ENCODE assay signal across 8 cellular contexts in the genomic region with DNA sequence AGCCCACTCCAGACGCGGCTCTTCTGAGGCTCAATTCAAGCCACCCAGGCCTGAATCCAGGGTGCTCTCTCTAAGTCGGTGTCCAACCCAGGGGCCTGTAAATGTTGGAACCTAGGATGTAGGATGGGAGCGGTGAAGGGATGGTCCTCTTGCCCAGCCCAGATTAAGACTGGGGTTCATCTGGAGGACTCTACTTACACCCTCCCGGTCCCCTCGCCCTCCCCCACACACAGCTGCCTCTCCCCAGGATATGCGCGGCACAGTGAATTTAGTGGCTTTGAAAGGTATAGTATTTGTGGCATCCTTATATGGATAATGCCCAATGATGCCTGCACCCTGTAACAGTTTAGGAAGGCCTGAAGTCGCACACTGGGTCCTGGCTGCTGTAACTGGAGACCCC. TPM values are rescaled to one million over a fixed set of nuclear protein-coding genes. Genes with fewer than 3 reads are reported as not detected.
A peak's percentile ranks its signal among the peaks of the same experiment; 100 is the strongest.
DNase-seq lines count a peak whose midpoint lies in the region; ATAC-seq and TF ChIP-seq lines count a peak whose summit lies in the region.

No MANE protein-coding gene starts in this region.

- no peak for DNase-seq in natural killer cell
- DNase-seq in natural killer cell treated with Interleukin-12 subunit alpha and Interleukin-12 subunit beta and Interleukin-15 and Interleukin-18, amount 100 ng/mL, for 72 hours (ENCODE audit: low spot score) = no peak
- no peak for DNase-seq in naive thymus-derived CD4-positive, alpha-beta T cell
- no peak for DNase-seq in ACHN
- no peak for DNase-seq in NCI-H1694 (lab: John Stamatoyannopoulos, UW)

- H3K9me3 Mint-ChIP-seq in natural killer cell = no peaks in the 10 kb centered on the region
- H3K9me3 Mint-ChIP-seq in natural killer cell treated with Interleukin-12 subunit alpha and Interleukin-12 subunit beta and Interleukin-15 and Interleukin-18, amount 100 ng/mL, for 72 hours = no peaks in the 10 kb centered on the region
- H3K9me3 Mint-ChIP-seq in naive thymus-derived CD4-positive, alpha-beta T cell = no peaks in the 10 kb centered on the region

- POLR2A ChIA-PET in naive thymus-derived CD4-positive, alpha-beta T cell (lab: Charles Lee) = no interaction called here

- no peaks in the 10 kb centered on the region for H3K36me3 Mint-ChIP-seq in natural killer cell
- no peaks in the 10 kb centered on the region for H3K36me3 Mint-ChIP-seq in natural killer cell treated with Interleukin-12 subunit alpha and Interleukin-12 subunit beta and Interleukin-15 and Interleukin-18, amount 100 ng/mL, for 72 hours
- peaks cover 0 to 3% (median 0%) of the 10 kb centered on the region in 5 donors for H3K36me3 Mint-ChIP-seq in naive thymus-derived CD4-positive, alpha-beta T cell

- TF ChIP-seq CTCF in natural killer cell (IDR thresholded peaks at IDR 0.05) = no peak

- H3K27me3 ChIP-seq in duodenal mucosa (ENCODE audit: control insufficient read depth in 1 of 2, insufficient read depth in 2 of 2, low read length in 2 of 2) = peaks cover 12 to 25% of the 10 kb centered on the region in 2 donors
- H3K27me3 ChIP-seq in naive thymus-derived CD4-positive, alpha-beta T cell (ENCODE audit: control insufficient read depth in 2 of 2, insufficient read depth in 2 of 2, low read length in 2 of 2) = peaks cover 0 to 3% of the 10 kb centered on the region in 2 donors

- H3K4me3 Mint-ChIP-seq in natural killer cell = peak overlapping the region; percentile 74
- H3K4me3 Mint-ChIP-seq in natural killer cell treated with Interleukin-12 subunit alpha and Interleukin-12 subunit beta and Interleukin-15 and Interleukin-18, amount 100 ng/mL, for 72 hours = no peak overlapping the region
- peak overlapping the region in 6 of 10 donors; percentile 9 to 71 (median 37) for H3K4me3 Mint-ChIP-seq in naive thymus-derived CD4-positive, alpha-beta T cell

- H3K27ac ChIP-seq in duodenal mucosa (ENCODE audit: low read depth, low read length) = peak overlapping the region; percentile 27
- no peak overlapping the region for H3K27ac ChIP-seq in naive thymus-derived CD4-positive, alpha-beta T cell (ENCODE audit: low read depth, low read length)

- in situ Hi-C loops in ACHN (cut with HindIII; ENCODE audit: low pct_ligation_motif_present, low pct_unique_long_range_greater_than_20kb, low sequenced_read_pairs) = no loop called here

- no peaks in the 10 kb centered on the region for H3K9me3 ChIP-seq in duodenal mucosa (ENCODE audit: control insufficient read depth in 1 of 2, low read length in 2 of 2)
- H3K9me3 ChIP-seq in naive thymus-derived CD4-positive, alpha-beta T cell (ENCODE audit: control insufficient read depth in 2 of 3, low read length in 3 of 3) = no peaks in the 10 kb centered on the region

- H3K27me3 Mint-ChIP-seq in natural killer cell (ENCODE audit: low read depth in 2 of 2) = peaks cover 28 to 38% of the 10 kb centered on the region in 2 donors
- H3K27me3 Mint-ChIP-seq in natural killer cell treated with Interleukin-12 subunit alpha and Interleukin-12 subunit beta and Interleukin-15 and Interleukin-18, amount 100 ng/mL, for 72 hours = peaks cover 25 to 34% of the 10 kb centered on the region in 2 donors
- peaks cover 32 to 61% (median 43%) of the 10 kb centered on the region in 5 donors for H3K27me3 Mint-ChIP-seq in naive thymus-derived CD4-positive, alpha-beta T cell

- no peaks in the 10 kb centered on the region for H3K4me1 Mint-ChIP-seq in natural killer cell
- no peaks in the 10 kb centered on the region for H3K4me1 Mint-ChIP-seq in natural killer cell treated with Interleukin-12 subunit alpha and Interleukin-12 subunit beta and Interleukin-15 and Interleukin-18, amount 100 ng/mL, for 72 hours (ENCODE audit: low read depth in 2 of 2)
- H3K4me1 Mint-ChIP-seq in naive thymus-derived CD4-positive, alpha-beta T cell = peaks cover 0 to 8% (median 5%) of the 10 kb centered on the region in 7 donors

- H3K36me3 ChIP-seq in duodenal mucosa (ENCODE audit: control insufficient read depth in 1 of 2, insufficient read depth in 2 of 2, low read length in 2 of 2) = no peaks in the 10 kb centered on the region
- H3K36me3 ChIP-seq in naive thymus-derived CD4-positive, alpha-beta T cell (ENCODE audit: control insufficient read depth in 2 of 3, insufficient read depth in 3 of 3, low read length in 3 of 3) = no peaks in the 10 kb centered on the region

- ATAC-seq in natural killer cell (no peak), GM18909 (IDR thresholded peaks at IDR 0.05; ENCODE audit: poor library complexity, unreplicated experiment) (no peak), GM21717 (IDR thresholded peaks at IDR 0.05; ENCODE audit: unreplicated experiment) (no peak)
- no peak for ATAC-seq in natural killer cell treated with Interleukin-12 subunit alpha and Interleukin-12 subunit beta and Interleukin-15 and Interleukin-18, amount 100 ng/mL, for 72 hours
- ATAC-seq in naive thymus-derived CD4-positive, alpha-beta T cell = no peak

- H3K4me1 ChIP-seq in duodenal mucosa (ENCODE audit: control insufficient read depth in 1 of 2, insufficient read depth in 2 of 2, low read length in 2 of 2) = no peaks in the 10 kb centered on the region
- H3K4me1 ChIP-seq in naive thymus-derived CD4-positive, alpha-beta T cell (ENCODE audit: control insufficient read depth in 2 of 2, insufficient read depth in 2 of 2, low read length in 2 of 2) = no peaks in the 10 kb centered on the region

- CTCF ChIA-PET in naive thymus-derived CD4-positive, alpha-beta T cell (lab: Charles Lee) = no interaction called here

- intact Hi-C loops in natural killer cell (cut with micrococcal nuclease) = no loop called here
- intact Hi-C loops in naive thymus-derived CD4-positive, alpha-beta T cell (cut with micrococcal nuclease) = no loop called here

- peak overlapping the region; percentile 33 to 38 for H3K9ac ChIP-seq in duodenal mucosa (ENCODE audit: low read depth in 1 of 2, low read length in 2 of 2)

- peak overlapping the region; percentile 62 to 70 for H3K4me3 ChIP-seq in duodenal mucosa (ENCODE audit: low read depth in 1 of 2, low read length in 2 of 2)
- H3K4me3 ChIP-seq in naive thymus-derived CD4-positive, alpha-beta T cell (ENCODE audit: low read length) = no peak overlapping the region

- H3K27ac Mint-ChIP-seq in natural killer cell = no peak overlapping the region
- no peak overlapping the region for H3K27ac Mint-ChIP-seq in natural killer cell treated with Interleukin-12 subunit alpha and Interleukin-12 subunit beta and Interleukin-15 and Interleukin-18, amount 100 ng/mL, for 72 hours
- H3K27ac Mint-ChIP-seq in naive thymus-derived CD4-positive, alpha-beta T cell = no peak overlapping the region

RNA-seq across cellular contexts. Expression of a gene that starts 0.9 kb away (rescaled TPM):
- under 1 TPM; 0.33 to 0.54 (median 0.33) TPM for total RNA-seq in natural killer cell
- under 1 TPM; 0.29 to 0.59 TPM for total RNA-seq in natural killer cell treated with Interleukin-12 subunit alpha and Interleukin-12 subunit beta and Interleukin-15 and Interleukin-18, amount 100 ng/mL, for 72 hours
- 1 to 10 TPM in 1 of 5 experiments, under 1 TPM in 4; 0.27 to 1.3 (median 0.70) TPM for total RNA-seq in naive thymus-derived CD4-positive, alpha-beta T cell
- polyA plus RNA-seq in naive thymus-derived CD4-positive, alpha-beta T cell = under 1 TPM in 1 of 2 donors, not detected in 1; 0.03 TPM
